8 cellular contexts compared by ENCODE assay signal in genomic region chr5:145936401-145937131, GRCh38. TPM values are rescaled to one million over a fixed set of nuclear protein-coding genes. Genes with fewer than 3 reads are reported as not detected.
A peak's percentile ranks its signal among the peaks of the same experiment; 100 is the strongest.
DNase-seq lines count a peak whose midpoint lies in the region; ATAC-seq and TF ChIP-seq lines count a peak whose summit lies in the region.

A gene with protein sequence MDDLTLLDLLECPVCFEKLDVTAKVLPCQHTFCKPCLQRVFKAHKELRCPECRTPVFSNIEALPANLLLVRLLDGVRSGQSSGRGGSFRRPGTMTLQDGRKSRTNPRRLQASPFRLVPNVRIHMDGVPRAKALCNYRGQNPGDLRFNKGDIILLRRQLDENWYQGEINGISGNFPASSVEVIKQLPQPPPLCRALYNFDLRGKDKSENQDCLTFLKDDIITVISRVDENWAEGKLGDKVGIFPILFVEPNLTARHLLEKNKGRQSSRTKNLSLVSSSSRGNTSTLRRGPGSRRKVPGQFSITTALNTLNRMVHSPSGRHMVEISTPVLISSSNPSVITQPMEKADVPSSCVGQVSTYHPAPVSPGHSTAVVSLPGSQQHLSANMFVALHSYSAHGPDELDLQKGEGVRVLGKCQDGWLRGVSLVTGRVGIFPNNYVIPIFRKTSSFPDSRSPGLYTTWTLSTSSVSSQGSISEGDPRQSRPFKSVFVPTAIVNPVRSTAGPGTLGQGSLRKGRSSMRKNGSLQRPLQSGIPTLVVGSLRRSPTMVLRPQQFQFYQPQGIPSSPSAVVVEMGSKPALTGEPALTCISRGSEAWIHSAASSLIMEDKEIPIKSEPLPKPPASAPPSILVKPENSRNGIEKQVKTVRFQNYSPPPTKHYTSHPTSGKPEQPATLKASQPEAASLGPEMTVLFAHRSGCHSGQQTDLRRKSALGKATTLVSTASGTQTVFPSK (plus strand): TSS chr5:145936578. CDS start chr5:145937929, 1,351 bp downstream.

- H3F3A ChIP-seq in neural progenitor cell (ENCODE audit: low read depth), result peaks cover 12% of the 10 kb centered on the region

- H3K4me1 ChIP-seq in neural progenitor cell, result peaks cover 40% of the 10 kb centered on the region

- peak within 1 kb of the TSS; percentile 80 for H2AFZ ChIP-seq in neural progenitor cell (replicated peaks)

- peak within 1 kb of the TSS; percentile 97 for H3K27ac Mint-ChIP-seq in neural progenitor cell

- no peak for ATAC-seq in HG02798 (IDR thresholded peaks at IDR 0.05; ENCODE audit: poor library complexity, unreplicated experiment)

- H3K27me3 ChIP-seq in neural progenitor cell, result no peaks in the 10 kb centered on the region

- no peaks in the 10 kb centered on the region for H3K9me3 ChIP-seq in neural progenitor cell (ENCODE audit: low read depth)

- H4K20me1 ChIP-seq in neural progenitor cell (ENCODE audit: low read depth), result no peaks in the 10 kb centered on the region

- H3K4me3 Mint-ChIP-seq in neural progenitor cell, result peak within 1 kb of the TSS; percentile 80

- CTCF ChIA-PET in AG04449 (lab: Yijun Ruan, JAX), result interaction anchor here (1.8 kb wide), 1 partner anchor 114 kb away, joined by 5 read pairs; no protein-coding TSS in a partner anchor

- no peak within 1 kb of the TSS for H3K27ac ChIP-seq in neural progenitor cell

- POLR2A ChIA-PET in AG04449 (lab: Yijun Ruan, JAX), result interaction anchor here (0.6 kb wide), 2 partner anchors 33 to 39 kb away, joined by 3 to 4 read pairs; no protein-coding TSS in a partner anchor

- peaks cover 46% of the 10 kb centered on the region for H3K4me1 Mint-ChIP-seq in neural progenitor cell

- H3K27me3 Mint-ChIP-seq in neural progenitor cell (ENCODE audit: insufficient read depth, low read depth), result peaks cover 3% of the 10 kb centered on the region

- peak; percentile 34 for DNase-seq in AG04449 (ENCODE audit: low read depth, low spot score)
- peak; percentile 90 for DNase-seq in HT-29 (ENCODE audit: low spot score)
- peak; percentile 77 for DNase-seq in fibroblast of peridontal ligament (ENCODE audit: extremely low read depth)
- peak; percentile 92 for DNase-seq in neural progenitor cell (ENCODE audit: low spot score)
- DNase-seq in NCI-H2081 treated with DMSO at 0.1 percent for 48 hours (lab: John Stamatoyannopoulos, UW), result no peak
- no peak for DNase-seq in cerebellar nuclear complex (lab: John Stamatoyannopoulos, UW)

- TF ChIP-seq CTCF in AG04449 (IDR thresholded peaks at IDR 0.05; ENCODE audit: insufficient read depth, low read length, missing control alignments), result no peak
- TF ChIP-seq CTCF in WI38 (IDR thresholded peaks at IDR 0.05; ENCODE audit: low read depth, low read length), result no peak
- TF ChIP-seq CTCF in neural progenitor cell (IDR thresholded peaks at IDR 0.05), result no peak

- no peak within 1 kb of the TSS for H3K9ac ChIP-seq in neural progenitor cell

- no peaks in the 10 kb centered on the region for H3K36me3 Mint-ChIP-seq in neural progenitor cell

- H3K4me2 ChIP-seq in neural progenitor cell, result peak within 1 kb of the TSS; percentile 72

- H3K36me3 ChIP-seq in neural progenitor cell, result no peaks in the 10 kb centered on the region

- no peaks in the 10 kb centered on the region for H3K79me2 ChIP-seq in neural progenitor cell (ENCODE audit: low read depth)

- H3K4me3 ChIP-seq in AG04449 (ENCODE audit: low read depth, low read length) (peak within 1 kb of the TSS; percentile 68), WI38 (ENCODE audit: low read depth, low read length) (peak within 1 kb of the TSS; percentile 63), neural progenitor cell (peak within 1 kb of the TSS; percentile 29)

- H3K9me3 Mint-ChIP-seq in neural progenitor cell, result no peaks in the 10 kb centered on the region

RNA-seq across cellular contexts. Expression of the gene that starts here (rescaled TPM):
- 13.9 and 15.9 TPM in 2 replicates for total RNA-seq in HT-29 (2014; rRNA removed; shearing (Covaris generic))
- total RNA-seq in neural progenitor cell (ENCODE audit: low replicate concordance), result 0.36 and 2.4 TPM in 2 replicates

Comparison
In these comparisons a context has a peak if more than half of its experiments do, and no peak if none do; other contexts are left out.
1. DNase-seq: peak in AG04449 (single experiment), HT-29 (single experiment), fibroblast of peridontal ligament (single experiment) and neural progenitor cell (single experiment); none in NCI-H2081 treated with DMSO at 0.1 percent for 48 hours (single experiment) and cerebellar nuclear complex (0 of 2).
2. Peak in every context shown above with its lines, with median percentiles within 50 percentile points of each other: H3K4me3 ChIP-seq.